ENCODE assay signal across 9 cellular contexts in the genomic region with DNA sequence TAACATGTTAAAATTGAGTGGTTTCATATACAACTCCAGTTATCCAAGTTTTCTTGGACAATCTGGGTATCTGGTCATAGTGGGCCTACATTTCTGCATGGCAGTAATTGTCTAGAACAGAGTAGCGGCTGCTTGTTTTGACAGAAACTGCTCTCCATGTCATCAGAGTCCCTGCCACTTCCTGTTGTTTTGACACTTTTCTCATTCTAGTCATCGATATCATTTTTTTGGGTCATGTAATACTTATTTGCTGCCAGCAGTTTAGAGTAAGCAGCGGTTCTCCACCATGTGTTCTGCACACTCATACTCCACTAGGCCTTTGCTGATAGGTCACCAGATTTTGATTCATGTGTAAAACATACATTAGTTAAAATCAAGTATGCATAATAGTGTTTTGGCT.
DNase-seq lines count a peak whose midpoint lies in the region; ATAC-seq, FAIRE-seq and TF ChIP-seq lines count a peak whose summit lies in the region.
"Had no signal": no experiment of that assay in that cellular context is flagged by ENCODE, and none has a peak within 500 bp of the region (broad histone marks: within the 10 kb centered on the region; RNA-seq: fewer than 3 reads in every experiment).

No MANE protein-coding gene starts in this region.

- H3F3A ChIP-seq in smooth muscle cell (ENCODE audit: low read depth): no peaks in the 10 kb centered on the region

- peak; percentile 69 for ATAC-seq in GM18511 (IDR thresholded peaks at IDR 0.05; ENCODE audit: unreplicated experiment)
- ATAC-seq in GM21737 (IDR thresholded peaks at IDR 0.05; ENCODE audit: unreplicated experiment): peak; percentile 57
- ATAC-seq in left lung: no peak
- no peak for ATAC-seq in pancreas

- H3K4me3 ChIP-seq in left lung (no peak overlapping the region), smooth muscle cell (no peak overlapping the region), Karpas-422 (ENCODE audit: low read length) (no peak overlapping the region), pancreas (no peak overlapping the region)

- H3K79me2 ChIP-seq in smooth muscle cell (ENCODE audit: low read depth) (no peaks in the 10 kb centered on the region), Karpas-422 (ENCODE audit: low read length) (peaks cover 2% of the 10 kb centered on the region; the same call in 1 of the 2 replicates)

- peak overlapping the region; percentile 100 for H3K27ac Mint-ChIP-seq in T-helper 1 cell treated with Interleukin-12 subunit alpha and Interleukin-12 subunit beta and Interleukin-4 antibody, amounts not matched to agents 30 μg/mL and 1 μg/mL, for 36 hours
- H3K27ac Mint-ChIP-seq in type B pancreatic cell: no peak overlapping the region

- H3K4me1 Mint-ChIP-seq in T-helper 1 cell treated with Interleukin-12 subunit alpha and Interleukin-12 subunit beta and Interleukin-4 antibody, amounts not matched to agents 30 μg/mL and 1 μg/mL, for 36 hours (ENCODE audit: low read depth): peaks cover 57% of the 10 kb centered on the region
- peaks cover 39% of the 10 kb centered on the region for H3K4me1 Mint-ChIP-seq in type B pancreatic cell (ENCODE audit: unreplicated experiment)

- no peak overlapping the region for H3K9ac ChIP-seq in smooth muscle cell (ENCODE audit: low read depth)
- no peak overlapping the region for H3K9ac ChIP-seq in Karpas-422 (ENCODE audit: low read length)

- H3K36me3 ChIP-seq in left lung: no peaks in the 10 kb centered on the region
- no peaks in the 10 kb centered on the region for H3K36me3 ChIP-seq in smooth muscle cell (ENCODE audit: low read depth)
- no peaks in the 10 kb centered on the region for H3K36me3 ChIP-seq in Karpas-422 (ENCODE audit: insufficient read depth, low read length)
- H3K36me3 ChIP-seq in pancreas: no peaks in the 10 kb centered on the region

- H3K27me3 ChIP-seq in left lung (no peaks in the 10 kb centered on the region), smooth muscle cell (ENCODE audit: low read depth) (no peaks in the 10 kb centered on the region), Karpas-422 (ENCODE audit: low read length) (no peaks in the 10 kb centered on the region), pancreas (no peaks in the 10 kb centered on the region)

- peaks cover 4 to 7% of the 10 kb centered on the region in 2 donors for H3K4me1 ChIP-seq in left lung
- H3K4me1 ChIP-seq in smooth muscle cell (ENCODE audit: low read depth): no peaks in the 10 kb centered on the region
- peaks cover 17% of the 10 kb centered on the region for H3K4me1 ChIP-seq in Karpas-422 (ENCODE audit: low read length)
- H3K4me1 ChIP-seq in pancreas: peaks cover 12 to 42% (median 41%) of the 10 kb centered on the region in 3 donors

- no peak overlapping the region for H2AFZ ChIP-seq in smooth muscle cell (ENCODE audit: low read depth)
- H2AFZ ChIP-seq in Karpas-422 (ENCODE audit: low read length): no peak overlapping the region

- H3K27me3 Mint-ChIP-seq in T-helper 1 cell treated with Interleukin-12 subunit alpha and Interleukin-12 subunit beta and Interleukin-4 antibody, amounts not matched to agents 30 μg/mL and 1 μg/mL, for 36 hours (ENCODE audit: low read depth): no peaks in the 10 kb centered on the region
- H3K27me3 Mint-ChIP-seq in type B pancreatic cell: peaks cover 14% of the 10 kb centered on the region

- peak overlapping the region; percentile 43 for H3K4me3 Mint-ChIP-seq in T-helper 1 cell treated with Interleukin-12 subunit alpha and Interleukin-12 subunit beta and Interleukin-4 antibody, amounts not matched to agents 30 μg/mL and 1 μg/mL, for 36 hours
- H3K4me3 Mint-ChIP-seq in type B pancreatic cell: no peak overlapping the region

- H3K9me2 ChIP-seq in Karpas-422 (replicated peaks; ENCODE audit: insufficient read depth, low read length): no peaks in the 10 kb centered on the region

- H3K27ac ChIP-seq in left lung (peak overlapping the region; percentile 20 to 42), smooth muscle cell (ENCODE audit: low read depth) (no peak overlapping the region), Karpas-422 (ENCODE audit: low read length) (no peak overlapping the region), pancreas (peak overlapping the region in 1 of 4 donors; percentile 20)

- TF ChIP-seq CTCF in left lung (IDR thresholded peaks at IDR 0.05): no peak
- TF ChIP-seq CTCF in smooth muscle cell (IDR thresholded peaks at IDR 0.05; ENCODE audit: borderline replicate concordance, insufficient read depth, poor library complexity, severe bottlenecking): no peak
- no peak for TF ChIP-seq CTCF in type B pancreatic cell (conservative IDR thresholded peaks at IDR 0.05)
- no peak for TF ChIP-seq CTCF in pancreas (IDR thresholded peaks at IDR 0.05)

- peaks cover 16% of the 10 kb centered on the region for H3K36me3 Mint-ChIP-seq in T-helper 1 cell treated with Interleukin-12 subunit alpha and Interleukin-12 subunit beta and Interleukin-4 antibody, amounts not matched to agents 30 μg/mL and 1 μg/mL, for 36 hours (ENCODE audit: low read depth)
- peaks cover 4% of the 10 kb centered on the region for H3K36me3 Mint-ChIP-seq in type B pancreatic cell

- FAIRE-seq in pancreas (lab: Jason Lieb, UNC): no peak
- FAIRE-seq: HTR-8/SVneo had no signal

- H4K20me1 ChIP-seq in smooth muscle cell (ENCODE audit: low read depth) (no peaks in the 10 kb centered on the region), Karpas-422 (ENCODE audit: insufficient read depth, low read depth, low read length) (peaks cover 25% of the 10 kb centered on the region)

- H3K4me2 ChIP-seq in smooth muscle cell (no peak overlapping the region), Karpas-422 (ENCODE audit: low read depth, low read length, poor library complexity, severe bottlenecking) (no peak overlapping the region)

- intact Hi-C loops in left lung (cut with DNase I) (no loop called here), pancreas (cut with DNase I) (loop anchor here in 1 of 3 donors (10.0 kb wide), 1 partner anchor 63 kb away; no protein-coding TSS in a partner anchor)

- peaks cover 12% of the 10 kb centered on the region for H3K9me3 Mint-ChIP-seq in T-helper 1 cell treated with Interleukin-12 subunit alpha and Interleukin-12 subunit beta and Interleukin-4 antibody, amounts not matched to agents 30 μg/mL and 1 μg/mL, for 36 hours
- no peaks in the 10 kb centered on the region for H3K9me3 Mint-ChIP-seq in type B pancreatic cell

- DNase-seq in left lung: no peak
- DNase-seq in smooth muscle cell (lab: John Stamatoyannopoulos, UW; ENCODE audit: unreplicated experiment): no peak
- no peak for DNase-seq in Karpas-422
- no peak for DNase-seq in type B pancreatic cell (ENCODE audit: extremely low spot score, unreplicated experiment)
- DNase-seq in pancreas: no peak

- H3K9me3 ChIP-seq in left lung: no peaks in the 10 kb centered on the region
- no peaks in the 10 kb centered on the region for H3K9me3 ChIP-seq in smooth muscle cell (replicated peaks; ENCODE audit: low read depth)
- no peaks in the 10 kb centered on the region for H3K9me3 ChIP-seq in Karpas-422 (ENCODE audit: low read length)
- H3K9me3 ChIP-seq in pancreas: no peaks in the 10 kb centered on the region

- 97% methylated on average over 3 of the region's 3 CpGs for WGBS in smooth muscle cell (ENCODE audit: low lambda C conversion rate)
- WGBS in pancreas, 2 donors: 79 to 90% methylated on average over 3 of the region's 3 CpGs

Comparison
In these comparisons a context has a peak if more than half of its experiments do, and no peak if none do; other contexts are left out.
1. ATAC-seq: peak in GM18511 (single experiment) and GM21737 (single experiment); none in left lung (single experiment) and pancreas (0 of 4).
2. H3K27ac ChIP-seq: peak in left lung (2 of 2); none in smooth muscle cell (single experiment) and Karpas-422 (single experiment).